1 cellular context compared by ENCODE assay signal in the genomic region with DNA sequence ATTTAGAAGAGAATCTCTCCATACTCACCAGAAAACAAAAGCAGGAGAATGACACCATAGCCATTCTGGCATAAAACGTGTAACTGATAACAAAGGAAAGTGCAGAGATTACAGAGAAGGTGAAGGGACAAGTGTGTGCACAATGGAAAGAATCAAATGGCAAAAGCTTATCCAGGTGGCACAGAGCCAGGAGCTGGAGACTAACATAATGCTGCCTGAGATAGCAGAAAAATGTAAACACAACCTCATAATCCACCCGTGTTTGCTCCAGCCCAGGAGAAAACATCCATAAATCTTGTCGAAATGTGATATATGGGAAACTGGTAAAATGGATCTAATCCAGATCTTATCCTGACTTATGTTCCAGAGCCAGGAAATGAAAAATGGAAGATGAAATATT.
TF ChIP-seq lines count a peak whose summit lies in the region.

No MANE protein-coding gene starts in this region.

TF ChIP-seq in SK-N-SH, 30 proteins besides CTCF, POLR2A, EP300 and RAD21 (continued from another document):
- TF ChIP-seq, protein P1, sequence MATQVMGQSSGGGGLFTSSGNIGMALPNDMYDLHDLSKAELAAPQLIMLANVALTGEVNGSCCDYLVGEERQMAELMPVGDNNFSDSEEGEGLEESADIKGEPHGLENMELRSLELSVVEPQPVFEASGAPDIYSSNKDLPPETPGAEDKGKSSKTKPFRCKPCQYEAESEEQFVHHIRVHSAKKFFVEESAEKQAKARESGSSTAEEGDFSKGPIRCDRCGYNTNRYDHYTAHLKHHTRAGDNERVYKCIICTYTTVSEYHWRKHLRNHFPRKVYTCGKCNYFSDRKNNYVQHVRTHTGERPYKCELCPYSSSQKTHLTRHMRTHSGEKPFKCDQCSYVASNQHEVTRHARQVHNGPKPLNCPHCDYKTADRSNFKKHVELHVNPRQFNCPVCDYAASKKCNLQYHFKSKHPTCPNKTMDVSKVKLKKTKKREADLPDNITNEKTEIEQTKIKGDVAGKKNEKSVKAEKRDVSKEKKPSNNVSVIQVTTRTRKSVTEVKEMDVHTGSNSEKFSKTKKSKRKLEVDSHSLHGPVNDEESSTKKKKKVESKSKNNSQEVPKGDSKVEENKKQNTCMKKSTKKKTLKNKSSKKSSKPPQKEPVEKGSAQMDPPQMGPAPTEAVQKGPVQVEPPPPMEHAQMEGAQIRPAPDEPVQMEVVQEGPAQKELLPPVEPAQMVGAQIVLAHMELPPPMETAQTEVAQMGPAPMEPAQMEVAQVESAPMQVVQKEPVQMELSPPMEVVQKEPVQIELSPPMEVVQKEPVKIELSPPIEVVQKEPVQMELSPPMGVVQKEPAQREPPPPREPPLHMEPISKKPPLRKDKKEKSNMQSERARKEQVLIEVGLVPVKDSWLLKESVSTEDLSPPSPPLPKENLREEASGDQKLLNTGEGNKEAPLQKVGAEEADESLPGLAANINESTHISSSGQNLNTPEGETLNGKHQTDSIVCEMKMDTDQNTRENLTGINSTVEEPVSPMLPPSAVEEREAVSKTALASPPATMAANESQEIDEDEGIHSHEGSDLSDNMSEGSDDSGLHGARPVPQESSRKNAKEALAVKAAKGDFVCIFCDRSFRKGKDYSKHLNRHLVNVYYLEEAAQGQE (IDR thresholded peaks at IDR 0.05; ENCODE audit: low read depth, low read length): no peak
- TF ChIP-seq ELF1 (IDR thresholded peaks at IDR 0.05) (no peak), NFIC (IDR thresholded peaks at IDR 0.05; ENCODE audit: borderline replicate concordance) (peak; percentile 86), GATA2 (CRISPR knock-in tag; IDR thresholded peaks at IDR 0.05) (peak; percentile 61), JUND (IDR thresholded peaks at IDR 0.05) (peak; percentile 36; the same call in 1 of the 2 replicates), YY1 (IDR thresholded peaks at IDR 0.05; ENCODE audit: low read depth) (no peak), POLR2AphosphoS5 (IDR thresholded peaks at IDR 0.05; ENCODE audit: low read depth, low read length) (peak; percentile 56; the same call in 1 of the 2 replicates), TCF12 (IDR thresholded peaks at IDR 0.05) (peak; percentile 73), RXRA (IDR thresholded peaks at IDR 0.05; ENCODE audit: borderline replicate concordance, low read depth) (peak; percentile 10; the same call in 1 of the 2 replicates)
- TF ChIP-seq, protein P2, sequence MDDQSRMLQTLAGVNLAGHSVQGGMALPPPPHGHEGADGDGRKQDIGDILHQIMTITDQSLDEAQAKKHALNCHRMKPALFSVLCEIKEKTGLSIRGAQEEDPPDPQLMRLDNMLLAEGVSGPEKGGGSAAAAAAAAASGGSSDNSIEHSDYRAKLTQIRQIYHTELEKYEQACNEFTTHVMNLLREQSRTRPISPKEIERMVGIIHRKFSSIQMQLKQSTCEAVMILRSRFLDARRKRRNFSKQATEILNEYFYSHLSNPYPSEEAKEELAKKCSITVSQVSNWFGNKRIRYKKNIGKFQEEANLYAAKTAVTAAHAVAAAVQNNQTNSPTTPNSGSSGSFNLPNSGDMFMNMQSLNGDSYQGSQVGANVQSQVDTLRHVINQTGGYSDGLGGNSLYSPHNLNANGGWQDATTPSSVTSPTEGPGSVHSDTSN (IDR thresholded peaks at IDR 0.05): peak; percentile 87
- TF ChIP-seq, protein P3, sequence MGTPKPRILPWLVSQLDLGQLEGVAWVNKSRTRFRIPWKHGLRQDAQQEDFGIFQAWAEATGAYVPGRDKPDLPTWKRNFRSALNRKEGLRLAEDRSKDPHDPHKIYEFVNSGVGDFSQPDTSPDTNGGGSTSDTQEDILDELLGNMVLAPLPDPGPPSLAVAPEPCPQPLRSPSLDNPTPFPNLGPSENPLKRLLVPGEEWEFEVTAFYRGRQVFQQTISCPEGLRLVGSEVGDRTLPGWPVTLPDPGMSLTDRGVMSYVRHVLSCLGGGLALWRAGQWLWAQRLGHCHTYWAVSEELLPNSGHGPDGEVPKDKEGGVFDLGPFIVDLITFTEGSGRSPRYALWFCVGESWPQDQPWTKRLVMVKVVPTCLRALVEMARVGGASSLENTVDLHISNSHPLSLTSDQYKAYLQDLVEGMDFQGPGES (IDR thresholded peaks at IDR 0.05; ENCODE audit: low read depth, low read length): no peak
